ENCODE assay signal across 17 cellular contexts in the genomic region with DNA sequence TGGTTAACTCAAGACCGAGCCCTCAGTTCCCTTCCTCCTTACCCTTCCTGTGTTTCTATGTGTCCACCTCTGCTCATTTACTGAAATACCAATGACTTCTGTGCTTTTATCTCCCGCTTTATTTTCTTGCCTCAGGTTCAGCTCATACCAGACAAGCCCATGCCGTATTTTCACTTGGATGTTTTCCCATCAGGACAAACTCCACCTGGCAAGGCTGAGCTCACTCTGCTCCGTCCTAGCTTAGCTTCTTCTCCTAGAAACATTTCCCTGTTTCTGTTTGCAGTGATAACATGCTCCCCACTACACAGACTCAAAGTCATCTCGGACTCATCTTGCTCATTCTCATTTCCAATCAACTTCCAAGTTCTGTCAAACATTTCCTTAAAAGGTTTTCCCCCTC. TPM values are rescaled to one million over a fixed set of nuclear protein-coding genes. Genes with fewer than 3 reads are reported as not detected.
DNase-seq lines count a peak whose midpoint lies in the region; ATAC-seq and TF ChIP-seq lines count a peak whose summit lies in the region.
"Had no signal": no experiment of that assay in that cellular context is flagged by ENCODE, and none has a peak within 500 bp of the region (broad histone marks: within the 10 kb centered on the region; RNA-seq: fewer than 3 reads in every experiment).

No MANE protein-coding gene starts in this region.

- H2BK15ac ChIP-seq in mesenchymal stem cell (ENCODE audit: low read depth, poor library complexity, severe bottlenecking): no peak overlapping the region

- H4K8ac ChIP-seq in mesenchymal stem cell (ENCODE audit: low read length): no peak overlapping the region

- TF ChIP-seq POLR2A in breast epithelium (IDR thresholded peaks at IDR 0.05): no peak

- H2BK5ac ChIP-seq in mesenchymal stem cell (ENCODE audit: low read depth, low read length, poor library complexity, severe bottlenecking): no peak overlapping the region

- H3K36me3 ChIP-seq in mammary epithelial cell (ENCODE audit: insufficient read depth, low read length) (no peaks in the 10 kb centered on the region), breast epithelium (no peaks in the 10 kb centered on the region), mesenchymal stem cell (ENCODE audit: control insufficient read depth in 1 of 2, insufficient read depth in 2 of 2, low read depth in 1 of 2, low read length in 2 of 2) (no peaks in the 10 kb centered on the region)

- H3K4me1 ChIP-seq in mammary epithelial cell (ENCODE audit: insufficient read depth, low read length) (no peaks in the 10 kb centered on the region), breast epithelium (no peaks in the 10 kb centered on the region), mesenchymal stem cell (ENCODE audit: control insufficient read depth, insufficient read depth, low read depth, low read length) (no peaks in the 10 kb centered on the region)

- H3K9me3 ChIP-seq in mammary epithelial cell (replicated peaks; ENCODE audit: insufficient read depth, low read length) (no peaks in the 10 kb centered on the region), breast epithelium (no peaks in the 10 kb centered on the region), mesenchymal stem cell (ENCODE audit: control insufficient read depth, low read length) (peaks cover 3% of the 10 kb centered on the region)

- no peak overlapping the region for H2AK5ac ChIP-seq in mesenchymal stem cell (ENCODE audit: low read length, severe bottlenecking)

- H3K4me3 Mint-ChIP-seq in nephron progenitor cell: no peak overlapping the region
- H3K4me3 Mint-ChIP-seq: CD14-positive monocyte; CD8-positive, alpha-beta T cell had no signal

- H2BK12ac ChIP-seq in mesenchymal stem cell (ENCODE audit: low read length in 2 of 2): no peak overlapping the region

- H3K27me3 ChIP-seq in mammary epithelial cell (ENCODE audit: insufficient read depth, low read length): no peaks in the 10 kb centered on the region
- no peaks in the 10 kb centered on the region for H3K27me3 ChIP-seq in breast epithelium
- no peaks in the 10 kb centered on the region for H3K27me3 ChIP-seq in mesenchymal stem cell (ENCODE audit: control insufficient read depth in 1 of 2, insufficient read depth in 1 of 2, low read length in 2 of 2)

- ATAC-seq in left colon (peak; percentile 39), GM19467 (IDR thresholded peaks at IDR 0.05; ENCODE audit: unreplicated experiment) (no peak)
- ATAC-seq: CD8-positive, alpha-beta T cell; HCT116 had no signal

- 8% methylated on average over 5 of the region's 5 CpGs for WGBS in mammary epithelial cell (ENCODE audit: low coverage, missing lambda C conversion rate)
- 94% methylated on average over 5 of the region's 5 CpGs for WGBS in mesenchymal stem cell

- no peak overlapping the region for H3K23ac ChIP-seq in mesenchymal stem cell (ENCODE audit: low read length in 2 of 2)

- peak overlapping the region; percentile 18 for H3K27ac Mint-ChIP-seq in nephron progenitor cell
- H3K27ac Mint-ChIP-seq: CD8-positive, alpha-beta T cell had no signal

- intact Hi-C loops in mammary epithelial cell (cut with micrococcal nuclease): no loop called here
- intact Hi-C loops in breast epithelium (cut with DNase I; ENCODE audit: low total_unique reads): no loop called here
- intact Hi-C loops in left colon (cut with DNase I, micrococcal nuclease): no loop called here

- H3K18ac ChIP-seq in mesenchymal stem cell (ENCODE audit: low read depth in 1 of 2, low read length in 2 of 2): no peak overlapping the region

- H3K79me1 ChIP-seq in mesenchymal stem cell (replicated peaks; ENCODE audit: low read length, poor library complexity, severe bottlenecking): no peaks in the 10 kb centered on the region

- H3K4me1 Mint-ChIP-seq in nephron progenitor cell: no peaks in the 10 kb centered on the region
- H3K4me1 Mint-ChIP-seq: CD14-positive monocyte had no signal

- H3K27ac ChIP-seq in mammary epithelial cell (ENCODE audit: insufficient read depth, low read depth, low read length): no peak overlapping the region
- no peak overlapping the region for H3K27ac ChIP-seq in breast epithelium
- H3K27ac ChIP-seq in mesenchymal stem cell (ENCODE audit: low read length, poor library complexity, severe bottlenecking): no peak overlapping the region
- H3K27ac ChIP-seq: 22Rv1, HL-60 had no signal

- in situ Hi-C loops in mammary epithelial cell (cut with MboI; ENCODE audit: low sequenced_read_pairs in 2 of 2): no loop called here

- H4K91ac ChIP-seq in mesenchymal stem cell (ENCODE audit: low read length): no peak overlapping the region

- BruUV-seq in mammary epithelial cell (replicated peaks; lab: Mats Ljungman, UMichigan): no TSS peak

- H3K14ac ChIP-seq in mesenchymal stem cell (ENCODE audit: low read length in 2 of 2): no peak overlapping the region

- no peaks in the 10 kb centered on the region for H4K20me1 ChIP-seq in mammary epithelial cell (ENCODE audit: insufficient read depth, low read length)

- dilution Hi-C loops in mammary epithelial cell (cut with HindIII; ENCODE audit: low sequenced_read_pairs): no loop called here

- H3K4me3 ChIP-seq in mammary epithelial cell (replicated peaks in 1 of 3; ENCODE audit: insufficient read depth in 1 of 3, low read depth in 2 of 3, low read length in 3 of 3) (no peak overlapping the region), breast epithelium (no peak overlapping the region), mesenchymal stem cell (ENCODE audit: insufficient read depth in 1 of 2, low read depth in 1 of 2, low read length in 2 of 2) (no peak overlapping the region)

- peaks cover 6% of the 10 kb centered on the region for H3K27me3 Mint-ChIP-seq in nephron progenitor cell (ENCODE audit: low read depth, poor library complexity)

- H3K4ac ChIP-seq in mesenchymal stem cell (ENCODE audit: low read depth in 1 of 2, low read length in 2 of 2): no peak overlapping the region

- H2AFZ ChIP-seq in mammary epithelial cell (ENCODE audit: low read depth, low read length): peak overlapping the region; percentile 62
- H2AFZ ChIP-seq in mesenchymal stem cell (ENCODE audit: low read depth, low read length): no peak overlapping the region

- H3K9me3 Mint-ChIP-seq in nephron progenitor cell: no peaks in the 10 kb centered on the region
- H3K9me3 Mint-ChIP-seq: CD8-positive, alpha-beta T cell had no signal

- H3K9ac ChIP-seq in mammary epithelial cell (ENCODE audit: insufficient read depth, low read length): no peak overlapping the region
- no peak overlapping the region for H3K9ac ChIP-seq in mesenchymal stem cell (ENCODE audit: low read length)

- TF ChIP-seq CTCF in mammary epithelial cell (conservative IDR thresholded peaks at IDR 0.05 in 1 of 2, IDR thresholded peaks at IDR 0.05 in 1 of 2; ENCODE audit: extremely low read depth in 1 of 2, insufficient read depth in 1 of 2, low read depth in 1 of 2, low read length in 2 of 2): no peak
- TF ChIP-seq CTCF in breast epithelium (IDR thresholded peaks at IDR 0.05): no peak
- TF ChIP-seq CTCF in nephron progenitor cell (IDR thresholded peaks at IDR 0.05): no peak

- H3K4me2 ChIP-seq in mammary epithelial cell (ENCODE audit: insufficient read depth, low read depth, low read length) (no peak overlapping the region), mesenchymal stem cell (ENCODE audit: low read length, poor library complexity, severe bottlenecking) (no peak overlapping the region)

- H3K79me2 ChIP-seq in mammary epithelial cell (ENCODE audit: insufficient read depth, low read length): no peaks in the 10 kb centered on the region

- no peak for DNase-seq in mammary epithelial cell
- no peak for DNase-seq in breast epithelium (ENCODE audit: low spot score in 2 of 2)
- no peak for DNase-seq in left colon
- no peak for DNase-seq in nephron progenitor cell
- no peak for DNase-seq in mesenchymal stem cell
- DNase-seq in T1000 (lab: John Stamatoyannopoulos, UW): no peak
- DNase-seq: CD8-positive, alpha-beta T cell; COR-L47; DMS153; DMS79 treated with DMSO at 0.1 percent for 48 hours; EL; GDM1 had no signal

- CTCF ChIA-PET in mammary epithelial cell (lab: Charles Lee; ENCODE audit: low non-redundant PET): no interaction called here

- no peaks in the 10 kb centered on the region for H3K36me3 Mint-ChIP-seq in nephron progenitor cell (ENCODE audit: low read depth)
- H3K36me3 Mint-ChIP-seq: CD14-positive monocyte; CD8-positive, alpha-beta T cell had no signal

- H2BK120ac ChIP-seq in mesenchymal stem cell (ENCODE audit: low read depth, low read length): no peak overlapping the region

RNA-seq across cellular contexts. Expression of a gene that starts 56.9 kb away (rescaled TPM):
- 10 to 100 TPM; 17.0 to 42.7 TPM for total RNA-seq in mammary epithelial cell
- 32.0 TPM for polyA plus RNA-seq in mammary epithelial cell
- 30.9 TPM for polyA minus RNA-seq in mammary epithelial cell
- 10 to 100 TPM in 2 of 3 donors, 1 to 10 TPM in 1; 9.9 to 28.5 (median 18.4) TPM for total RNA-seq in breast epithelium
- 10 to 100 TPM; 21.8 to 26.7 TPM for total RNA-seq in left colon
- 69.5 TPM for polyA plus RNA-seq in mesenchymal stem cell (2013, experiment 1 of 2)
- 67.3 TPM for polyA plus RNA-seq in mesenchymal stem cell (2013, experiment 2 of 2)
